Comparison of ENCODE assay signal across 1 cellular context in the genomic region with DNA sequence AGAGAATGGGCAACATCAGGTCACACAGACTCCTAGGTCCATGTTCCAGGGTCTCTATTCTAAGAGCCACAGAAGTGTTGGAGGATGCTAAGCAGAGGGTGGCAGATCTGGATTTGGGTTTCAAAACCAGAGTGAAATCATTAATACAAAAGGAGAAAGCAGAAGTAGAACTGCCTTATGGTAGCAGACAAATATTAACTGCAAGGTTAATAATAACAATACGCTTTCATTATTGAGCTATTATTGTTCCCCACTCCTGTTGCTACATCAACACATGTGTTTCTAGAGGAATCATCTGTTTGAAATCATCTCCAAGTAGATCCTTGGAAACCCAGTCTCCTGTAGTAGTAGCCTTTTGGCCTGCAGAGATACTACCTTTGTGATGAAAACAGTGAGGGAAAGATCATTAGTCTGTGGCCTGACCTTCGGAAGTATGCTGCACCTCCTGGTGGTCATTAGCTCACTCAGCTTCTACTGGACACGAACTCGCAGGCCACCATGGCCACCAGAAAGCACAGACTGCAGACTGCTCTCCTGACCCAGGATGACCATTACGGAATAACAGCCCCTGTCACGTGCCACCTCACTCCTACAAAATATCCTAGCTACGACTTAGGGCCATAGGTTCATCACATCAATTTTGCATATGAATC.
TF ChIP-seq lines count a peak whose summit lies in the region.

No MANE protein-coding gene starts in this region.

TF ChIP-seq in Ishikawa, 13 proteins besides CTCF, POLR2A, EP300 and RAD21 (continued from another document):
- TF ChIP-seq, protein P1, sequence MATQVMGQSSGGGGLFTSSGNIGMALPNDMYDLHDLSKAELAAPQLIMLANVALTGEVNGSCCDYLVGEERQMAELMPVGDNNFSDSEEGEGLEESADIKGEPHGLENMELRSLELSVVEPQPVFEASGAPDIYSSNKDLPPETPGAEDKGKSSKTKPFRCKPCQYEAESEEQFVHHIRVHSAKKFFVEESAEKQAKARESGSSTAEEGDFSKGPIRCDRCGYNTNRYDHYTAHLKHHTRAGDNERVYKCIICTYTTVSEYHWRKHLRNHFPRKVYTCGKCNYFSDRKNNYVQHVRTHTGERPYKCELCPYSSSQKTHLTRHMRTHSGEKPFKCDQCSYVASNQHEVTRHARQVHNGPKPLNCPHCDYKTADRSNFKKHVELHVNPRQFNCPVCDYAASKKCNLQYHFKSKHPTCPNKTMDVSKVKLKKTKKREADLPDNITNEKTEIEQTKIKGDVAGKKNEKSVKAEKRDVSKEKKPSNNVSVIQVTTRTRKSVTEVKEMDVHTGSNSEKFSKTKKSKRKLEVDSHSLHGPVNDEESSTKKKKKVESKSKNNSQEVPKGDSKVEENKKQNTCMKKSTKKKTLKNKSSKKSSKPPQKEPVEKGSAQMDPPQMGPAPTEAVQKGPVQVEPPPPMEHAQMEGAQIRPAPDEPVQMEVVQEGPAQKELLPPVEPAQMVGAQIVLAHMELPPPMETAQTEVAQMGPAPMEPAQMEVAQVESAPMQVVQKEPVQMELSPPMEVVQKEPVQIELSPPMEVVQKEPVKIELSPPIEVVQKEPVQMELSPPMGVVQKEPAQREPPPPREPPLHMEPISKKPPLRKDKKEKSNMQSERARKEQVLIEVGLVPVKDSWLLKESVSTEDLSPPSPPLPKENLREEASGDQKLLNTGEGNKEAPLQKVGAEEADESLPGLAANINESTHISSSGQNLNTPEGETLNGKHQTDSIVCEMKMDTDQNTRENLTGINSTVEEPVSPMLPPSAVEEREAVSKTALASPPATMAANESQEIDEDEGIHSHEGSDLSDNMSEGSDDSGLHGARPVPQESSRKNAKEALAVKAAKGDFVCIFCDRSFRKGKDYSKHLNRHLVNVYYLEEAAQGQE (IDR thresholded peaks at IDR 0.05; ENCODE audit: low read depth) = no peak
- TF ChIP-seq TEAD4 (IDR thresholded peaks at IDR 0.05) = no peak
TF ChIP-seq in Ishikawa: peak in this region for 0.
